13 cellular contexts compared by ENCODE assay signal in genomic region chr2:134431837-134432437, GRCh38.
A peak's percentile ranks its signal among the peaks of the same experiment; 100 is the strongest.
DNase-seq lines count a peak whose midpoint lies in the region; ATAC-seq, FAIRE-seq and TF ChIP-seq lines count a peak whose summit lies in the region.
"Had no signal": no experiment of that assay in that cellular context is flagged by ENCODE, and none has a peak within 500 bp of the region (broad histone marks: within the 10 kb centered on the region; RNA-seq: fewer than 3 reads in every experiment).

No MANE protein-coding gene starts in this region.

- TF ChIP-seq CTCF in fibroblast of villous mesenchyme (IDR thresholded peaks at IDR 0.05; ENCODE audit: insufficient read depth, low read depth, low read length) (no peak), progenitor cell of endocrine pancreas (IDR thresholded peaks at IDR 0.05; ENCODE audit: unreplicated experiment) (no peak), colonic mucosa (IDR thresholded peaks at IDR 0.05) (no peak), psoas muscle (IDR thresholded peaks at IDR 0.05) (no peak)

- TF ChIP-seq POLR2A in GM12891 (IDR thresholded peaks at IDR 0.05; ENCODE audit: low read depth, low read length) = no peak

- H3K27ac Mint-ChIP-seq in progenitor cell of endocrine pancreas = peak overlapping the region; percentile 97
- H3K27ac Mint-ChIP-seq: natural killer cell had no signal

- peaks cover 35% of the 10 kb centered on the region for H3K36me3 Mint-ChIP-seq in progenitor cell of endocrine pancreas (ENCODE audit: insufficient read depth)

- DNase-seq in ELF-1 (ENCODE audit: low read depth, low spot score) (peak; percentile 40), fibroblast of villous mesenchyme (ENCODE audit: low read depth) (peak; percentile 38), progenitor cell of endocrine pancreas (ENCODE audit: low spot score, unreplicated experiment) (no peak), germinal center (ENCODE audit: low spot score) (no peak), colonic mucosa (no peak), psoas muscle (no peak), GM12891 (ENCODE audit: insufficient read length, low spot score) (no peak)
- DNase-seq: erythroblast, islet precursor cell, Karpas-422, natural killer cell had no signal

- no peaks in the 10 kb centered on the region for H3K4me1 ChIP-seq in colonic mucosa
- no peaks in the 10 kb centered on the region for H3K4me1 ChIP-seq in psoas muscle

- 90 to 97% (median 96%) methylated on average over 2 of the region's 2 CpGs for WGBS in psoas muscle, 3 donors

- H3K36me3 ChIP-seq in colonic mucosa (peaks cover 3% of the 10 kb centered on the region), psoas muscle (ENCODE audit: insufficient read depth in 1 of 2, low read depth in 1 of 2) (no peaks in the 10 kb centered on the region)

- H3K4me1 Mint-ChIP-seq in progenitor cell of endocrine pancreas (ENCODE audit: low read depth) = peaks cover 49% of the 10 kb centered on the region

- H3K4me3 ChIP-seq in fibroblast of villous mesenchyme (ENCODE audit: low read depth, low read length) (no peak overlapping the region), colonic mucosa (no peak overlapping the region), psoas muscle (no peak overlapping the region)

- H3K27me3 ChIP-seq in colonic mucosa (no peaks in the 10 kb centered on the region), psoas muscle (ENCODE audit: insufficient read depth in 3 of 3, low read length in 2 of 3) (peaks cover 0 to 1% (median 0%) of the 10 kb centered on the region in 3 donors)

- ATAC-seq in SK-N-SH treated with all-trans-retinoic acid at 6 μM for 48 hours (peak; percentile 93), psoas muscle (no peak)
- ATAC-seq: natural killer cell, Panc1 had no signal

- H3K4me3 Mint-ChIP-seq in progenitor cell of endocrine pancreas (ENCODE audit: low read depth) = no peak overlapping the region
- H3K4me3 Mint-ChIP-seq: natural killer cell had no signal

- H3K27ac ChIP-seq in colonic mucosa = no peak overlapping the region
- no peak overlapping the region for H3K27ac ChIP-seq in psoas muscle

- intact Hi-C loops in colonic mucosa (cut with DNase I) = no loop called here
- intact Hi-C loops in psoas muscle (cut with DNase I) = no loop called here

- no peak for FAIRE-seq in GM12891 (lab: Jason Lieb, UNC)

- no peak overlapping the region for H3K9ac ChIP-seq in colonic mucosa (ENCODE audit: low read depth in 2 of 2, low read length in 2 of 2)

- H3K9me3 Mint-ChIP-seq in progenitor cell of endocrine pancreas (ENCODE audit: low read depth) = no peaks in the 10 kb centered on the region
- H3K9me3 Mint-ChIP-seq: natural killer cell had no signal

- H3K9me3 ChIP-seq in colonic mucosa (no peaks in the 10 kb centered on the region), psoas muscle (no peaks in the 10 kb centered on the region)

- no peaks in the 10 kb centered on the region for H3K27me3 Mint-ChIP-seq in progenitor cell of endocrine pancreas

TF ChIP-seq in SK-N-SH treated with all-trans-retinoic acid at 6 μM for 48 hours, 23 proteins besides CTCF, POLR2A, EP300 and RAD21:
- TF ChIP-seq ISL1 (CRISPR knock-in tag; IDR thresholded peaks at IDR 0.05) = peak; percentile 22; the same call in 1 of the 2 replicates
- TF ChIP-seq ZNF70 (CRISPR knock-in tag; IDR thresholded peaks at IDR 0.05) = no peak

TF ChIP-seq in GM12891, 5 proteins besides CTCF, POLR2A, EP300 and RAD21:
- TF ChIP-seq POLR2AphosphoS5 (IDR thresholded peaks at IDR 0.05; ENCODE audit: low read depth, low read length) = no peak
- TF ChIP-seq POU2F2 (IDR thresholded peaks at IDR 0.05; ENCODE audit: low read depth, low read length) = no peak
- no peak for TF ChIP-seq TAF1 (IDR thresholded peaks at IDR 0.05; ENCODE audit: low read depth, low read length)
- TF ChIP-seq PAX5 (IDR thresholded peaks at IDR 0.05; ENCODE audit: insufficient read depth, low read length, severe bottlenecking) = no peak
- no peak for TF ChIP-seq SPI1 (IDR thresholded peaks at IDR 0.05; ENCODE audit: low read depth, low read length)

Comparison
In these comparisons a context has a peak if more than half of its experiments do, and no peak if none do; other contexts are left out.
1. DNase-seq: peak in ELF-1 (single experiment) and fibroblast of villous mesenchyme (single experiment); none in progenitor cell of endocrine pancreas (single experiment), germinal center (single experiment), colonic mucosa (single experiment), psoas muscle (0 of 2) and GM12891 (single experiment).